In the genomic region with DNA sequence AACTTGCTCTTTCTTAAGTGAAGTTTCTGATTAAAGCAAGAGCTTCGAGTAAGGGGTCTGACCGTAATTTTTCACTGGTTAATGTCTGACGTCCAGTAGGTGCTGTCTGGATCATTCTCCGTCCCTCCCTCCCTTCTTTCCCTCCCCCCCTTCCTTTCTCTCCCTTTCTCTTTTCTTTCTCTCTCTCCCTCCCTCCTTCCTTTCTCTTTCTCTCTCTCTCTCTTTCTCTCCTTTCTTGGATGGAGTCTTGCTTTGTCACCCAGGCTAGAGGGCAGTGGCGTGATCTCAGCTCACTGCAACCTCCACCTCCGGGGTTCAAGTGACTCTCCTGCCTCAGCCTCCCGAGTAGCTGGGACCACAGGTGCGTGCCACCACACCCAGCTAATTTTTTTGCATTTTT, we compare ENCODE assay signal across 13 cellular contexts. TPM values are rescaled to one million over a fixed set of nuclear protein-coding genes. Genes with fewer than 3 reads are reported as not detected.
DNase-seq lines count a peak whose midpoint lies in the region; ATAC-seq and TF ChIP-seq lines count a peak whose summit lies in the region.
"Not testable (repeated sequence)": the region's sequence is repeated elsewhere in the genome, so short reads cannot be mapped to it uniquely, and the experiment has no call there.
"Had no signal": no experiment of that assay in that cellular context is flagged by ENCODE, and none has a peak within 500 bp of the region (broad histone marks: within the 10 kb centered on the region; RNA-seq: fewer than 3 reads in every experiment).

No MANE protein-coding gene starts in this region.

- not testable (repeated sequence) for DNase-seq in Calu3; Karpas-422; T-helper 2 cell treated with Interferon-gamma antibody and Interleukin-4, amounts not matched to agents 5 μg/mL and 100 μg/mL, for 36 hours (ENCODE audit: low spot score); activated naive CD8-positive, alpha-beta T cell treated with anti-CD3 and anti-CD28 coated beads, Interleukin-2, amount 10 ng/mL, durations not matched to agents 7 days and 5 days; esophagus muscularis mucosa (ENCODE audit: extremely low spot score); lower lobe of right lung; prostate gland (ENCODE audit: low spot score); upper lobe of right lung

- not testable (repeated sequence) for TF ChIP-seq POLR2A in esophagus muscularis mucosa (IDR thresholded peaks at IDR 0.05; ENCODE audit: low read depth); prostate gland (IDR thresholded peaks at IDR 0.05)

- not testable (repeated sequence) for H3K79me2 ChIP-seq in Karpas-422 (ENCODE audit: low read length)

- peaks cover 14% of the 10 kb centered on the region for H3K4me1 Mint-ChIP-seq in Calu3 (ENCODE audit: low read depth, unreplicated experiment)
- peaks cover 17% of the 10 kb centered on the region for H3K4me1 Mint-ChIP-seq in T-helper 2 cell treated with Interferon-gamma antibody and Interleukin-4, amounts not matched to agents 5 μg/mL and 100 μg/mL, for 36 hours (ENCODE audit: low read depth)
- peaks cover 17% of the 10 kb centered on the region for H3K4me1 Mint-ChIP-seq in activated naive CD8-positive, alpha-beta T cell treated with anti-CD3 and anti-CD28 coated beads, Interleukin-2, amount 10 ng/mL, durations not matched to agents 7 days and 5 days

- TF ChIP-seq EP300 in esophagus muscularis mucosa (IDR thresholded peaks at IDR 0.05), result not testable (repeated sequence)

- H3K36me3 Mint-ChIP-seq in Calu3 (ENCODE audit: insufficient read depth, unreplicated experiment), result peaks cover 13% of the 10 kb centered on the region
- H3K36me3 Mint-ChIP-seq in T-helper 2 cell treated with Interferon-gamma antibody and Interleukin-4, amounts not matched to agents 5 μg/mL and 100 μg/mL, for 36 hours (ENCODE audit: low read depth); activated naive CD8-positive, alpha-beta T cell treated with anti-CD3 and anti-CD28 coated beads, Interleukin-2, amount 10 ng/mL, durations not matched to agents 7 days and 5 days: not testable (repeated sequence)

- H3K27ac Mint-ChIP-seq in Calu3 (ENCODE audit: unreplicated experiment), result peak overlapping the region; percentile 93
- H3K27ac Mint-ChIP-seq in T-helper 2 cell treated with Interferon-gamma antibody and Interleukin-4, amounts not matched to agents 5 μg/mL and 100 μg/mL, for 36 hours, result peak overlapping the region; percentile 92
- H3K27ac Mint-ChIP-seq in activated naive CD8-positive, alpha-beta T cell treated with anti-CD3 and anti-CD28 coated beads, Interleukin-2, amount 10 ng/mL, durations not matched to agents 7 days and 5 days, result not testable (repeated sequence)

- WGBS in esophagus muscularis mucosa, result 77% methylated on average over 8 of the region's 8 CpGs
- WGBS in prostate gland, result 73% methylated on average over 8 of the region's 8 CpGs

- CTCF ChIA-PET in Calu3 (lab: Charles Lee), result not testable (repeated sequence)

- peak overlapping the region; percentile 79 for H3K9ac ChIP-seq in Karpas-422 (ENCODE audit: low read length)

- H3K27me3 ChIP-seq in Karpas-422 (ENCODE audit: low read length); esophagus muscularis mucosa; lower lobe of right lung (ENCODE audit: low read depth); prostate gland (replicated peaks; ENCODE audit: insufficient read depth); upper lobe of right lung: not testable (repeated sequence)

- H3K9me3 Mint-ChIP-seq in Calu3 (ENCODE audit: low read depth, unreplicated experiment); T-helper 2 cell treated with Interferon-gamma antibody and Interleukin-4, amounts not matched to agents 5 μg/mL and 100 μg/mL, for 36 hours; activated naive CD8-positive, alpha-beta T cell treated with anti-CD3 and anti-CD28 coated beads, Interleukin-2, amount 10 ng/mL, durations not matched to agents 7 days and 5 days: not testable (repeated sequence)

- H3K4me3 ChIP-seq in Karpas-422 (ENCODE audit: low read length) (peak overlapping the region; percentile 88; the same call in 1 of the 2 replicates), esophagus muscularis mucosa (peak overlapping the region; percentile 69 to 76 (median 70)), lower lobe of right lung (peak overlapping the region; percentile 70), prostate gland (peak overlapping the region; percentile 53 to 54), upper lobe of right lung (peak overlapping the region; percentile 68)

- not testable (repeated sequence) for H3K9me3 ChIP-seq in Karpas-422 (ENCODE audit: low read length); esophagus muscularis mucosa; lower lobe of right lung; prostate gland; upper lobe of right lung

- not testable (repeated sequence) for ATAC-seq in activated naive CD8-positive, alpha-beta T cell treated with anti-CD3 and anti-CD28 coated beads, Interleukin-2, amount 10 ng/mL, durations not matched to agents 7 days and 5 days (ENCODE audit: low read depth); lower lobe of right lung; upper lobe of right lung

- not testable (repeated sequence) for TF ChIP-seq CTCF in Calu3 (IDR thresholded peaks at IDR 0.05; ENCODE audit: unreplicated experiment); esophagus muscularis mucosa (IDR thresholded peaks at IDR 0.05); lower lobe of right lung (IDR thresholded peaks at IDR 0.05); prostate gland (IDR thresholded peaks at IDR 0.05); upper lobe of right lung (IDR thresholded peaks at IDR 0.05)

- intact Hi-C loops in Calu3 (cut with micrococcal nuclease; ENCODE audit: unreplicated experiment); lower lobe of right lung (cut with DNase I); prostate gland (cut with DNase I); upper lobe of right lung (cut with DNase I): not testable (repeated sequence)
- intact Hi-C loops in esophagus muscularis mucosa (cut with DNase I), result loop anchor here (10.0 kb wide), 1 partner anchor 576 kb away; no protein-coding TSS in a partner anchor

- POLR2A ChIA-PET in activated naive CD8-positive, alpha-beta T cell treated with anti-CD3 and anti-CD28 coated beads, Interleukin-2, amount 10 ng/mL, durations not matched to agents 7 days and 5 days (lab: Charles Lee), result not testable (repeated sequence)

- peak overlapping the region; percentile 80 for H3K4me2 ChIP-seq in Karpas-422 (ENCODE audit: low read depth, low read length, poor library complexity, severe bottlenecking)

- H3K9me2 ChIP-seq in Karpas-422 (replicated peaks; ENCODE audit: insufficient read depth, low read length), result not testable (repeated sequence)

- not testable (repeated sequence) for BruUV-seq in Calu3 (replicated peaks; lab: Mats Ljungman, UMichigan)

- H3K27ac ChIP-seq in Karpas-422 (ENCODE audit: low read length); esophagus muscularis mucosa (replicated peaks in 1 of 4); lower lobe of right lung; prostate gland; upper lobe of right lung: not testable (repeated sequence)

- H3K36me3 ChIP-seq in Karpas-422 (ENCODE audit: insufficient read depth, low read length); esophagus muscularis mucosa; lower lobe of right lung; prostate gland; upper lobe of right lung: not testable (repeated sequence)

- not testable (repeated sequence) for H4K20me1 ChIP-seq in Karpas-422 (ENCODE audit: insufficient read depth, low read depth, low read length)

- H3K4me1 ChIP-seq in Karpas-422 (ENCODE audit: low read length), result peaks cover 15% of the 10 kb centered on the region
- H3K4me1 ChIP-seq in esophagus muscularis mucosa, result peaks cover 0 to 14% (median 9%) of the 10 kb centered on the region in 4 donors
- H3K4me1 ChIP-seq in lower lobe of right lung; prostate gland (replicated peaks); upper lobe of right lung: not testable (repeated sequence)

- H2AFZ ChIP-seq in Karpas-422 (ENCODE audit: low read length), result 0 out of 2 replicates have a peak overlapping the region, but pooled peaks have one; percentile 91

- peak overlapping the region; percentile 91 for H3K4me3 Mint-ChIP-seq in Calu3 (ENCODE audit: low read depth, unreplicated experiment)
- peak overlapping the region; percentile 88 for H3K4me3 Mint-ChIP-seq in T-helper 2 cell treated with Interferon-gamma antibody and Interleukin-4, amounts not matched to agents 5 μg/mL and 100 μg/mL, for 36 hours
- H3K4me3 Mint-ChIP-seq in activated naive CD8-positive, alpha-beta T cell treated with anti-CD3 and anti-CD28 coated beads, Interleukin-2, amount 10 ng/mL, durations not matched to agents 7 days and 5 days, result peak overlapping the region; percentile 94

- H3K27me3 Mint-ChIP-seq in Calu3 (ENCODE audit: unreplicated experiment); T-helper 2 cell treated with Interferon-gamma antibody and Interleukin-4, amounts not matched to agents 5 μg/mL and 100 μg/mL, for 36 hours (ENCODE audit: low read depth); activated naive CD8-positive, alpha-beta T cell treated with anti-CD3 and anti-CD28 coated beads, Interleukin-2, amount 10 ng/mL, durations not matched to agents 7 days and 5 days: not testable (repeated sequence)

RNA-seq across cellular contexts. Expression of a gene that starts 0.8 kb away (rescaled TPM):
- total RNA-seq in Calu3 (2022) (12.1 and 15.4 TPM in 2 replicates), esophagus muscularis mucosa (1 to 10 TPM; 4.0 to 9.6 (median 6.9) TPM), lower lobe of right lung (14.7 TPM), prostate gland (10 to 100 TPM; 11.2 to 18.6 TPM), upper lobe of right lung (8.0 TPM)
- total RNA-seq in Karpas-422 (2014; rRNA removed; shearing (Covaris generic); ENCODE audit: low replicate concordance), result 18.3 and 20.8 TPM in 2 replicates
- 10 to 100 TPM; 14.0 to 16.0 TPM for total RNA-seq in activated naive CD8-positive, alpha-beta T cell treated with anti-CD3 and anti-CD28 coated beads, Interleukin-2, amount 10 ng/mL, durations not matched to agents 7 days and 5 days

RNA-seq across cellular contexts. Expression of a gene that starts 46.6 kb away (rescaled TPM):
- total RNA-seq in Calu3 (2022), result not detected in 2 replicates
- not detected in 2 replicates for total RNA-seq in Karpas-422 (2014; rRNA removed; shearing (Covaris generic); ENCODE audit: low replicate concordance)
- not detected for total RNA-seq in activated naive CD8-positive, alpha-beta T cell treated with anti-CD3 and anti-CD28 coated beads, Interleukin-2, amount 10 ng/mL, durations not matched to agents 7 days and 5 days
- total RNA-seq in esophagus muscularis mucosa, result not detected
- total RNA-seq in lower lobe of right lung, result not detected
- 1 to 10 TPM in 1 of 2 donors, not detected in 1; 1.2 TPM for total RNA-seq in prostate gland
- total RNA-seq in upper lobe of right lung, result not detected
- total RNA-seq: dermis microvascular lymphatic vessel endothelial cell, frontal cortex, kidney epithelial cell, myocyte, transverse colon had no signal
